In genomic region chr10:114103286-114103685, GRCh38 we compare ENCODE assay signal across 9 cellular contexts. TPM values are rescaled to one million over a fixed set of nuclear protein-coding genes. Genes with fewer than 3 reads are reported as not detected.
A peak's percentile ranks its signal among the peaks of the same experiment; 100 is the strongest.
DNase-seq lines count a peak whose midpoint lies in the region; ATAC-seq and TF ChIP-seq lines count a peak whose summit lies in the region.
"Had no signal": no experiment of that assay in that cellular context is flagged by ENCODE, and none has a peak within 500 bp of the region (broad histone marks: within the 10 kb centered on the region; RNA-seq: fewer than 3 reads in every experiment).

No MANE protein-coding gene starts in this region.

- H3K4me3 ChIP-seq in stomach: no peak overlapping the region

- peaks cover 10 to 32% (median 18%) of the 10 kb centered on the region in 4 donors for H3K4me1 ChIP-seq in stomach

- H3K9me3 ChIP-seq in stomach: no peaks in the 10 kb centered on the region
- H3K9me3 ChIP-seq: neutrophil had no signal

- TF ChIP-seq EP300 in stomach (IDR thresholded peaks at IDR 0.05): no peak

- TF ChIP-seq POLR2A in stomach (IDR thresholded peaks at IDR 0.05): no peak

- peaks cover 0 to 10% (median 0%) of the 10 kb centered on the region in 3 donors for H3K27me3 ChIP-seq in stomach

- TF ChIP-seq CTCF in stomach (IDR thresholded peaks at IDR 0.05): peak in 5 of 7 experiments; percentile 29 to 55 (median 48)

- no peaks in the 10 kb centered on the region for H3K36me3 ChIP-seq in stomach
- H3K36me3 ChIP-seq: neutrophil had no signal

- peak; percentile 31 for DNase-seq in COLO829 (ENCODE audit: low spot score)
- peak; percentile 3 for DNase-seq in NCI-H1694 (lab: John Stamatoyannopoulos, UW)
- DNase-seq in amniotic epithelial cell (ENCODE audit: low read depth): peak; percentile 72
- peak; percentile 72 for DNase-seq in hepatic stellate cell (ENCODE audit: low spot score)
- DNase-seq in stomach: no peak
- DNase-seq in mucosa of gallbladder (ENCODE audit: low spot score): no peak

- ATAC-seq in GM21381 (IDR thresholded peaks at IDR 0.05; ENCODE audit: unreplicated experiment): peak; percentile 51
- ATAC-seq in HG03442 (IDR thresholded peaks at IDR 0.05; ENCODE audit: unreplicated experiment): no peak

- no peak overlapping the region for H3K27ac ChIP-seq in stomach
- H3K27ac ChIP-seq: neutrophil had no signal

- intact Hi-C loops in stomach (cut with DNase I; ENCODE audit: low total_unique reads): loop anchor here (5.0 kb wide), 1 partner anchor 301 kb away; no protein-coding TSS in a partner anchor

- 8 to 14% (median 12%) methylated on average over 6 of the region's 6 CpGs for WGBS in stomach, 5 donors

RNA-seq across cellular contexts. Expression of gene ADRB1, which starts 59.6 kb away (rescaled TPM):
- 1 to 10 TPM in 1 of 5 donors, under 1 TPM in 2, not detected in 2; 0.58 to 1.7 (median 0.87) TPM for total RNA-seq in stomach
- under 1 TPM; 0.43 to 0.76 (median 0.50) TPM for polyA plus RNA-seq in stomach
- 1.7 TPM for total RNA-seq in mucosa of gallbladder

Comparison
In these comparisons a context has a peak if more than half of its experiments do, and no peak if none do; other contexts are left out.
1. DNase-seq: peak in COLO829 (single experiment), NCI-H1694 (single experiment), amniotic epithelial cell (single experiment) and hepatic stellate cell (single experiment); none in stomach (single experiment) and mucosa of gallbladder (single experiment).